ENCODE assay signal across 8 cellular contexts in the genomic region with DNA sequence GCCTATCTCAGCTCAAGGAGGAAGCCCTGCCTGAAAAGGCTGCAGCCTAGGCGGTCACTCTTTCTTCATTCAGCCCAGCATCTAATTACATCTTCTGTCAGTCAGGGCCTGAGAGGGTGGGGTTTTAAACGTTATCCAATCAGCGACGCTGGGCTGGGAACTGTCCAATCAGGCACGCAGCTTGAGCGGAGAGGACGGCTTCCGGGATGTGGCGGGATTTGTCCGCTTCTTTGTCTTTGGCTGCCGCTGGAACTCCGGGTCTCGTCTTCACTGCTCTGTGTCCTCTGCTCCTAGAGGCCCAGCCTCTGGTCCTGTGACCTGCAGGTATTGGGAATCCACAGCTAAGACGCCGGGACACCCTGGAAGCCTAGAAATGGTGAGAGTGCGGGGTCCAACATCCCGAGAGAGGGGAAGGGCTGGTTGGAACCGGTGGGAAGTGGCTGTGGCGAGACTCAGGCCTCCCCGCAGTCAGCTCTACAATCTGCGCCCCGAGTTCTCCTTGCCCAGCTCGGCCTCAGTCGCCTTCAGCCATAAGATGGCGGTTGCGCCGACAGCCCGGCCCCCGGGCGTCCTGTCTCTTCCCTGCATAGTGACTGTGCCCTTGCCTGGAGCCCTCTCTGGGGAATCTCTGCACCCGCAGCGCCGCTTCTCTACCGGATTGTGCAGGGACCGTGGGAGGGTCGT. TPM values are rescaled to one million over a fixed set of nuclear protein-coding genes. Genes with fewer than 3 reads are reported as not detected.
A peak's percentile ranks its signal among the peaks of the same experiment; 100 is the strongest.
DNase-seq lines count a peak whose midpoint lies in the region; ATAC-seq and TF ChIP-seq lines count a peak whose summit lies in the region.

Gene ZNF738 (plus strand): TSS at position 233 of the 684 bp plus-strand sequence. CDS start 141 bp downstream, at position 374.

- peak within 1 kb of the TSS; percentile 96 for H3K4me3 Mint-ChIP-seq in activated T-helper 17 cell treated with anti-CD3 and anti-CD28 coated beads, Interleukin-2, amount 50 U/mL, for 72 hours
- peak within 1 kb of the TSS; percentile 96 to 100 (median 99) for H3K4me3 Mint-ChIP-seq in naive thymus-derived CD8-positive, alpha-beta T cell
- H3K4me3 Mint-ChIP-seq in stimulated activated naive B cell treated with anti-CD40 and anti-IgM and Interleukin-4, amounts not matched to agents 10 μg/mL and 1 μg/mL and 100 μg/mL, for 72 hours, result peak within 1 kb of the TSS; percentile 98 to 100

- no peak within 1 kb of the TSS for H2AK5ac ChIP-seq in IMR-90 (ENCODE audit: low read depth, low read length)

- H3K4me1 Mint-ChIP-seq in activated T-helper 17 cell treated with anti-CD3 and anti-CD28 coated beads, Interleukin-2, amount 50 U/mL, for 72 hours, result no peaks in the 10 kb centered on the region
- peaks cover 0 to 22% (median 18%) of the 10 kb centered on the region in 4 donors for H3K4me1 Mint-ChIP-seq in naive thymus-derived CD8-positive, alpha-beta T cell
- peaks cover 2 to 5% of the 10 kb centered on the region in 2 donors for H3K4me1 Mint-ChIP-seq in stimulated activated naive B cell treated with anti-CD40 and anti-IgM and Interleukin-4, amounts not matched to agents 10 μg/mL and 1 μg/mL and 100 μg/mL, for 72 hours

- in situ Hi-C loops in IMR-90 (cut with MboI; ENCODE audit: low sequenced_read_pairs), result no loop called here

- peak within 1 kb of the TSS; percentile 45 to 67; a peak in 2 of 4 replicates for H4K8ac ChIP-seq in IMR-90 (ENCODE audit: low read depth in 2 of 2, low read length in 2 of 2)

- intact Hi-C loops in IMR-90 (cut with micrococcal nuclease), result loop anchor here (1.0 kb wide), 1 partner anchor 30 kb away; the partner anchor contains the start of gene ZNF708

- H3K4me3 ChIP-seq in IMR-90 (ENCODE audit: insufficient read depth, low read depth, low read length), result peak within 1 kb of the TSS; percentile 85

- CTCF ChIA-PET in IMR-90 (lab: Yijun Ruan, JAX), result no interaction called here

- H3K27ac Mint-ChIP-seq in activated T-helper 17 cell treated with anti-CD3 and anti-CD28 coated beads, Interleukin-2, amount 50 U/mL, for 72 hours, result peak within 1 kb of the TSS; percentile 93
- peak within 1 kb of the TSS; percentile 93 to 97 (median 95) for H3K27ac Mint-ChIP-seq in naive thymus-derived CD8-positive, alpha-beta T cell
- peak within 1 kb of the TSS; percentile 99 for H3K27ac Mint-ChIP-seq in stimulated activated naive B cell treated with anti-CD40 and anti-IgM and Interleukin-4, amounts not matched to agents 10 μg/mL and 1 μg/mL and 100 μg/mL, for 72 hours

- H3K79me1 ChIP-seq in IMR-90 (ENCODE audit: low read depth in 1 of 2, low read length in 2 of 2), result peaks cover 4 to 6% of the 10 kb centered on the region in 2 experiments; a peak in 2 of 4 replicates

- no peaks in the 10 kb centered on the region for H3K9me3 ChIP-seq in IMR-90 (ENCODE audit: control insufficient read depth, insufficient read depth, low read length)

- H3K18ac ChIP-seq in IMR-90 (ENCODE audit: low read depth, low read length), result no peak within 1 kb of the TSS

- H3K9me1 ChIP-seq in IMR-90 (ENCODE audit: insufficient read depth, low read length), result no peaks in the 10 kb centered on the region

- peak; percentile 55; the same call in 1 of the 2 replicates for TF ChIP-seq POLR2A in IMR-90 (IDR thresholded peaks at IDR 0.05; ENCODE audit: low read depth, low read length)

- dilution Hi-C loops in IMR-90 (cut with HindIII; ENCODE audit: low sequenced_read_pairs, unreplicated experiment), result no loop called here

- H4K5ac ChIP-seq in IMR-90 (ENCODE audit: low read depth, low read length), result 0 out of 2 replicates have a peak within 1 kb of the TSS, but pooled peaks have one; percentile 8

- H3K56ac ChIP-seq in IMR-90 (ENCODE audit: extremely low read depth, insufficient read depth, low read length), result peak within 1 kb of the TSS; percentile 26

- H2AK9ac ChIP-seq in IMR-90 (replicated peaks; ENCODE audit: low read depth, low read length, poor library complexity), result peak within 1 kb of the TSS; percentile 39

- H2BK120ac ChIP-seq in IMR-90 (ENCODE audit: low read depth, low read length), result no peak within 1 kb of the TSS

- no peak within 1 kb of the TSS for H2BK5ac ChIP-seq in IMR-90 (ENCODE audit: low read depth, low read length, poor library complexity, severe bottlenecking)

- H2BK15ac ChIP-seq in IMR-90 (ENCODE audit: low read depth, low read length), result no peak within 1 kb of the TSS

- peak within 1 kb of the TSS; percentile 24; the same call in 1 of the 2 replicates for H4K91ac ChIP-seq in IMR-90 (ENCODE audit: insufficient read depth, low read depth, low read length)

- H3K27me3 Mint-ChIP-seq in activated T-helper 17 cell treated with anti-CD3 and anti-CD28 coated beads, Interleukin-2, amount 50 U/mL, for 72 hours, result no peaks in the 10 kb centered on the region
- no peaks in the 10 kb centered on the region for H3K27me3 Mint-ChIP-seq in naive thymus-derived CD8-positive, alpha-beta T cell
- H3K27me3 Mint-ChIP-seq in stimulated activated naive B cell treated with anti-CD40 and anti-IgM and Interleukin-4, amounts not matched to agents 10 μg/mL and 1 μg/mL and 100 μg/mL, for 72 hours, result no peaks in the 10 kb centered on the region

- POLR2A ChIA-PET in IMR-90 (lab: Charles Lee; ENCODE audit: unreplicated experiment), result no interaction called here
- POLR2A ChIA-PET in naive thymus-derived CD8-positive, alpha-beta T cell (lab: Charles Lee), result interaction anchor here (0.6 to 2.4 kb wide), 7 partner anchors 30 to 477 kb away, joined by 3 to 43 read pairs (median 6); partner anchors contain the start of genes ZNF429, ZNF43, ZNF431 and ZNF493

- peak within 1 kb of the TSS; percentile 75 for H3K9ac ChIP-seq in IMR-90 (ENCODE audit: low read depth, low read length)

- H2AFZ ChIP-seq in IMR-90 (replicated peaks; ENCODE audit: low read length, poor library complexity), result peak within 1 kb of the TSS; percentile 92

- H3K27me3 ChIP-seq in IMR-90 (ENCODE audit: control insufficient read depth, insufficient read depth, low read length), result no peaks in the 10 kb centered on the region

- peak; percentile 94 for ATAC-seq in GM21528 (IDR thresholded peaks at IDR 0.05; ENCODE audit: low FRiP score, unreplicated experiment)
- peak; percentile 99 for ATAC-seq in IMR-90 (ENCODE audit: low read depth)
- peak; percentile 99 for ATAC-seq in activated T-helper 17 cell treated with anti-CD3 and anti-CD28 coated beads, Interleukin-2, amount 50 U/mL, for 72 hours (replicated peaks)
- ATAC-seq in naive thymus-derived CD8-positive, alpha-beta T cell, result peak; percentile 95
- ATAC-seq in stimulated activated naive B cell treated with anti-CD40 and anti-IgM and Interleukin-4, amounts not matched to agents 10 μg/mL and 1 μg/mL and 100 μg/mL, for 72 hours (replicated peaks), result peak; percentile 98

- WGBS in IMR-90 (ENCODE audit: extremely low coverage in 2 of 2, insufficient read length in 1 of 2), 2 experiments, result 0% methylated on average over 7 of the region's 36 CpGs; no CpG with 5 or more reads in 1 of the 2 experiments

- TSS peak; percentile 37 for BruUV-seq in IMR-90 (replicated peaks; lab: Mats Ljungman, UMichigan)

- no peak for TF ChIP-seq CTCF in IMR-90 (conservative IDR thresholded peaks at IDR 0.05; ENCODE audit: low read depth, low read length)

- no peak within 1 kb of the TSS; the same call in 1 of the 2 replicates for H3K4ac ChIP-seq in IMR-90 (ENCODE audit: low read depth, low read length)

- peak within 1 kb of the TSS; percentile 68 for H3K27ac ChIP-seq in IMR-90 (ENCODE audit: insufficient read depth, low read length)

- no peak within 1 kb of the TSS for H3K23ac ChIP-seq in IMR-90 (ENCODE audit: low read depth, low read length)

- peaks cover 10% of the 10 kb centered on the region for H3K36me3 ChIP-seq in IMR-90 (ENCODE audit: control insufficient read depth, insufficient read depth, low read length)

- no peak for TF ChIP-seq RAD21 in IMR-90 (IDR thresholded peaks at IDR 0.05; ENCODE audit: low read length)

- H2BK20ac ChIP-seq in IMR-90 (ENCODE audit: low read depth, low read length), result no peak within 1 kb of the TSS

- H3K4me1 ChIP-seq in IMR-90 (ENCODE audit: control insufficient read depth, insufficient read depth, low read length), result no peaks in the 10 kb centered on the region

- no peaks in the 10 kb centered on the region for H4K20me1 ChIP-seq in IMR-90 (ENCODE audit: insufficient read depth, low read length)

- peak; percentile 92 for DNase-seq in DMS114 treated with DMSO at 0.1 percent for 48 hours (lab: John Stamatoyannopoulos, UW; ENCODE audit: unreplicated experiment)
- peak; percentile 96 for DNase-seq in IMR-90
- peak; percentile 93 for DNase-seq in fibroblast of peridontal ligament (ENCODE audit: extremely low read depth)
- peak; percentile 64 to 92 (median 78) for DNase-seq in naive thymus-derived CD8-positive, alpha-beta T cell
- DNase-seq in stimulated activated naive B cell treated with anti-CD40 and anti-IgM and Interleukin-4, amounts not matched to agents 10 μg/mL and 1 μg/mL and 100 μg/mL, for 72 hours, result peak; percentile 87

- peak within 1 kb of the TSS; percentile 47 for H3K4me2 ChIP-seq in IMR-90 (ENCODE audit: low read depth, low read length)

- 0 out of 2 replicates have a peak within 1 kb of the TSS, but pooled peaks have one; percentile 22 for H3K14ac ChIP-seq in IMR-90 (replicated peaks; ENCODE audit: low read depth, low read length)

- H3K36me3 Mint-ChIP-seq in activated T-helper 17 cell treated with anti-CD3 and anti-CD28 coated beads, Interleukin-2, amount 50 U/mL, for 72 hours (ENCODE audit: low read depth), result peaks cover 36% of the 10 kb centered on the region
- peaks cover 10 to 21% (median 15%) of the 10 kb centered on the region in 3 donors for H3K36me3 Mint-ChIP-seq in naive thymus-derived CD8-positive, alpha-beta T cell
- peaks cover 14 to 17% of the 10 kb centered on the region in 2 donors for H3K36me3 Mint-ChIP-seq in stimulated activated naive B cell treated with anti-CD40 and anti-IgM and Interleukin-4, amounts not matched to agents 10 μg/mL and 1 μg/mL and 100 μg/mL, for 72 hours

- no peaks in the 10 kb centered on the region for H3K9me3 Mint-ChIP-seq in activated T-helper 17 cell treated with anti-CD3 and anti-CD28 coated beads, Interleukin-2, amount 50 U/mL, for 72 hours
- H3K9me3 Mint-ChIP-seq in naive thymus-derived CD8-positive, alpha-beta T cell, result peaks cover 0 to 16% (median 0%) of the 10 kb centered on the region in 9 donors
- peaks cover 0 to 2% of the 10 kb centered on the region in 2 donors for H3K9me3 Mint-ChIP-seq in stimulated activated naive B cell treated with anti-CD40 and anti-IgM and Interleukin-4, amounts not matched to agents 10 μg/mL and 1 μg/mL and 100 μg/mL, for 72 hours

TF ChIP-seq in IMR-90, 13 proteins besides CTCF, POLR2A, EP300 and RAD21 (continues in another document):
- TF ChIP-seq MAFK (IDR thresholded peaks at IDR 0.05; ENCODE audit: low read depth, low read length), result no peak

RNA-seq across cellular contexts. Expression of gene ZNF738, which starts in this region (rescaled TPM):
- 2.7 and 4.4 TPM in 2 replicates for total RNA-seq in IMR-90 (2012; rRNA removed)
- polyA plus RNA-seq in IMR-90 (2012; rRNA removed), result 6.1 and 7.3 TPM in 2 replicates
- 0.96 and 1.9 TPM in 2 replicates for polyA plus RNA-seq in IMR-90 (2012; cell fraction: cytosol; rRNA removed)
- 2.4 and 9.9 TPM in 2 replicates for polyA plus RNA-seq in IMR-90 (2012; cell fraction: nucleus; rRNA removed; ENCODE audit: low replicate concordance)
- 1.0 TPM for polyA plus RNA-seq in PFSK-1 (2012; ENCODE audit: insufficient read length, low read depth)
- total RNA-seq in activated T-helper 17 cell treated with anti-CD3 and anti-CD28 coated beads, Interleukin-2, amount 50 U/mL, for 72 hours, result 10 to 100 TPM in 1 of 2 donors, 1 to 10 TPM in 1; 8.0 to 10.9 TPM
- 10 to 100 TPM in 1 of 2 experiments, 1 to 10 TPM in 1; 9.8 to 12.4 TPM for total RNA-seq in naive thymus-derived CD8-positive, alpha-beta T cell
- polyA plus RNA-seq in naive thymus-derived CD8-positive, alpha-beta T cell, result 1 to 10 TPM; 3.9 to 4.1 (median 3.9) TPM

Comparison
In these comparisons a context has a peak if more than half of its experiments do, and no peak if none do; other contexts are left out.
1. Peak in every context shown above with its lines: DNase-seq, ATAC-seq, H3K4me3 ChIP-seq and H3K27ac ChIP-seq.